In the genomic region with DNA sequence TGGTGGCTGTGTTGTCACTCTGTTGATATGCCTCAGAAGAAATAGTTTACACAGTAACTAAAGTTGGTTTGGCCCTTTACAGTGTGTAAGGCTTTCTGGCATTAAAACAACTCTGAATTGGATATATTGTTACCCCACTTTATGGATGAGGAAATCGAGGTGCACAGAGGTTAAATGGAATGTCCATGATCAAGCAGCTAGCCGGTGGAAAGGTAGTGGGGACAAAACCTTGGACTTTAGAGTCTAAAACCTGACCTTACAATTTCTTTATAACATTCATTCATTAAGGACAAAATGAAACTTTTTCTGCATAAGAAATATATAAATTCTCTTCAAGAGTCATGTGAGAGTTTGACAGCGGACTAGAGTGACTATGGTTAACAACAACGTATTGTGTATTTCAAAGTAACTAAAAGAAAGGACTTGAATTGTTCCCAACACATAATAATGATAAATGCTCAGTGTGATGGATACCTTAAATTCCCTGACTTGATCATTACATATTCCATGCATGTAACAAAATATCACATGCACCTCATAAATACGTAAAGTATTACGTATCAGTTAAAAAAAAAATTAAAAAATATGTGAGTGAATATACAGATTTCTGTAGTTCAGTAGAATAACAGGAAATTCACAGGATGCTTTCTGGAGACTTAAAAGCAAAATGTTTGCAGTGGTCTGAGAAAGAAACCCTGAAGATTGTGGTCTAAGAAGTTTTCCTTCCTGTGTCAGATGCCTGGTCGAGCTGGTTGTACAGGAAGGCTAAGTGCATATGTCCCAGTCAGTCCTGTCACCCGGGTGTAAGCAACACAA, we compare ENCODE assay signal across 13 cellular contexts. TPM values are rescaled to one million over a fixed set of nuclear protein-coding genes. Genes with fewer than 3 reads are reported as not detected.
DNase-seq lines count a peak whose midpoint lies in the region; TF ChIP-seq lines count a peak whose summit lies in the region.
"Had no signal": no experiment of that assay in that cellular context is flagged by ENCODE, and none has a peak within 500 bp of the region (broad histone marks: within the 10 kb centered on the region; RNA-seq: fewer than 3 reads in every experiment).

No MANE protein-coding gene starts in this region.

- H3K4me3 ChIP-seq in iPS-18a (ENCODE audit: low read length): no peak overlapping the region
- no peak overlapping the region for H3K4me3 ChIP-seq in rectal smooth muscle tissue (ENCODE audit: low read length)
- H3K4me3 ChIP-seq: gastroesophageal sphincter had no signal

- CTCF ChIA-PET in Calu3 (lab: Charles Lee): interaction anchor here (0.8 to 1.4 kb wide), 2 partner anchors 17 to 163 kb away, joined by 3 to 4 read pairs; no protein-coding TSS in a partner anchor

- peak overlapping the region; percentile 100 for H3K27ac Mint-ChIP-seq in Calu3 (ENCODE audit: unreplicated experiment)
- H3K27ac Mint-ChIP-seq: CD4-positive, CD25-positive, alpha-beta regulatory T cell; naive thymus-derived CD8-positive, alpha-beta T cell had no signal

- H3K9ac ChIP-seq in iPS-18a (ENCODE audit: low read length) (no peak overlapping the region), rectal smooth muscle tissue (ENCODE audit: low read length) (no peak overlapping the region)

- H3K4me1 ChIP-seq in iPS-18a (ENCODE audit: control insufficient read depth, low read depth, low read length): peaks cover 67% of the 10 kb centered on the region
- H3K4me1 ChIP-seq in rectal smooth muscle tissue (ENCODE audit: control insufficient read depth, insufficient read depth, low read length): peaks cover 47% of the 10 kb centered on the region

- peaks cover 48% of the 10 kb centered on the region for H3K36me3 Mint-ChIP-seq in Calu3 (ENCODE audit: insufficient read depth, unreplicated experiment)
- H3K36me3 Mint-ChIP-seq: CD4-positive, CD25-positive, alpha-beta regulatory T cell had no signal

- H3K27ac ChIP-seq in VCaP: peak overlapping the region; percentile 42; the same call in 1 of the 2 replicates
- H3K27ac ChIP-seq in iPS-18a (ENCODE audit: low read length): peak overlapping the region; percentile 2
- H3K27ac ChIP-seq in rectal smooth muscle tissue (ENCODE audit: low read depth, low read length): peak overlapping the region; percentile 80

- TSS peak; percentile 69 for BruUV-seq in Calu3 (replicated peaks; lab: Mats Ljungman, UMichigan)

- H3K4me3 Mint-ChIP-seq in Calu3 (ENCODE audit: low read depth, unreplicated experiment): peak overlapping the region; percentile 79
- H3K4me3 Mint-ChIP-seq: CD4-positive, CD25-positive, alpha-beta regulatory T cell; naive thymus-derived CD8-positive, alpha-beta T cell had no signal

- H3K9me3 ChIP-seq in iPS-18a (ENCODE audit: control insufficient read depth, low read depth, low read length): no peaks in the 10 kb centered on the region
- H3K9me3 ChIP-seq: gastroesophageal sphincter had no signal

- TF ChIP-seq CTCF in Calu3 (IDR thresholded peaks at IDR 0.05; ENCODE audit: unreplicated experiment): no peak
- TF ChIP-seq CTCF in VCaP (conservative IDR thresholded peaks at IDR 0.05): no peak
- no peak for TF ChIP-seq CTCF in GM13977 (IDR thresholded peaks at IDR 0.05; ENCODE audit: extremely low read depth, insufficient read depth, missing control alignments)

- intact Hi-C loops in Calu3 (cut with micrococcal nuclease; ENCODE audit: unreplicated experiment): loop anchor here (2.0 to 10.0 kb wide), 3 partner anchors 78 to 164 kb away; no protein-coding TSS in a partner anchor

- H3K9me3 Mint-ChIP-seq in Calu3 (ENCODE audit: low read depth, unreplicated experiment): no peaks in the 10 kb centered on the region
- H3K9me3 Mint-ChIP-seq: CD4-positive, CD25-positive, alpha-beta regulatory T cell; naive thymus-derived CD8-positive, alpha-beta T cell had no signal

- H3K36me3 ChIP-seq in iPS-18a (ENCODE audit: control insufficient read depth, low read depth, low read length): no peaks in the 10 kb centered on the region
- H3K36me3 ChIP-seq in rectal smooth muscle tissue (ENCODE audit: control insufficient read depth, insufficient read depth, low read length): no peaks in the 10 kb centered on the region
- H3K36me3 ChIP-seq: gastroesophageal sphincter had no signal

- in situ Hi-C loops in GM13977 (cut with MboI; ENCODE audit: low pct_unique_long_range_greater_than_20kb, low sequenced_read_pairs, unreplicated experiment): no loop called here

- peak; percentile 41 for DNase-seq in Calu3
- DNase-seq in HUDEP-2 (lab: John Stamatoyannopoulos, UW; ENCODE audit: unreplicated experiment in 76 of 76): no peak
- DNase-seq in GM13977 (ENCODE audit: low spot score): no peak
- no peak for DNase-seq in SKM-1 (lab: John Stamatoyannopoulos, UW; ENCODE audit: unreplicated experiment)
- DNase-seq in COLO829 (ENCODE audit: low spot score): no peak
- DNase-seq: activated CD8-positive, alpha-beta memory T cell treated with anti-CD3 and anti-CD28 coated beads, Interleukin-2, amount 50 U/mL, for 48 hours; CD4-positive, CD25-positive, alpha-beta regulatory T cell; naive thymus-derived CD8-positive, alpha-beta T cell; stimulated activated CD4-positive, alpha-beta T cell treated with anti-CD3 and anti-CD28 coated beads, Interleukin-2, amount 100 ng/mL, for 48 hours had no signal

- H3K27me3 ChIP-seq in iPS-18a (ENCODE audit: control insufficient read depth, insufficient read depth, low read length): no peaks in the 10 kb centered on the region
- no peaks in the 10 kb centered on the region for H3K27me3 ChIP-seq in rectal smooth muscle tissue (ENCODE audit: control insufficient read depth, insufficient read depth, low read length)
- H3K27me3 ChIP-seq: gastroesophageal sphincter had no signal

- no peaks in the 10 kb centered on the region for H3K27me3 Mint-ChIP-seq in Calu3 (ENCODE audit: unreplicated experiment)

- peaks cover 89% of the 10 kb centered on the region for H3K4me1 Mint-ChIP-seq in Calu3 (ENCODE audit: low read depth, unreplicated experiment)
- H3K4me1 Mint-ChIP-seq: CD4-positive, CD25-positive, alpha-beta regulatory T cell had no signal

RNA-seq across cellular contexts. Expression of a gene that starts 51.0 kb away (rescaled TPM):
- 99.0 and 104 TPM in 2 replicates for total RNA-seq in Calu3 (2022)
- total RNA-seq: naive thymus-derived CD8-positive, alpha-beta T cell had no signal

Comparison
In these comparisons a context has a peak if more than half of its experiments do, and no peak if none do; other contexts are left out.
1. H3K27ac ChIP-seq: peak in every context shown above with its lines; median percentile 80 in rectal smooth muscle tissue; 42 in VCaP; 2 in iPS-18a.